12 cellular contexts compared by ENCODE assay signal in genomic region chr3:107810195-107811071, GRCh38.
DNase-seq lines count a peak whose midpoint lies in the region; ATAC-seq, FAIRE-seq and TF ChIP-seq lines count a peak whose summit lies in the region.
"Had no signal": no experiment of that assay in that cellular context is flagged by ENCODE, and none has a peak within 500 bp of the region (broad histone marks: within the 10 kb centered on the region; RNA-seq: fewer than 3 reads in every experiment).

No MANE protein-coding gene starts in this region.

- CTCF ChIA-PET in activated CD4-positive, alpha-beta T cell treated with anti-CD3 and anti-CD28 coated beads for 36 hours (lab: Charles Lee), result interaction anchor here (0.8 kb wide), 1 partner anchor 59 kb away, joined by 4 read pairs; no protein-coding TSS in a partner anchor

- peaks cover 7% of the 10 kb centered on the region for H3K36me3 ChIP-seq in astrocyte (ENCODE audit: insufficient read depth, low read length)

- no peak for DNase-seq in activated CD4-positive, alpha-beta T cell treated with anti-CD3 and anti-CD28 coated beads for 36 hours
- no peak for DNase-seq in activated CD4-positive, alpha-beta T cell treated with anti-CD3 and anti-CD28 coated beads, Interleukin-2, amount 50 U/mL, for 48 hours
- DNase-seq in HT-29 (ENCODE audit: low spot score) (peak; percentile 74), astrocyte (ENCODE audit: low read depth) (no peak), SHP77 treated with DMSO at 0.1 percent for 48 hours (lab: John Stamatoyannopoulos, UW) (no peak), HK-2 (ENCODE audit: unreplicated experiment) (no peak)
- no peak for DNase-seq in stimulated activated naive B cell treated with anti-CD40 and anti-IgM and Interleukin-4, amounts not matched to agents 10 μg/mL and 1 μg/mL and 100 μg/mL, for 72 hours
- no peak for DNase-seq in stimulated activated CD4-positive, alpha-beta T cell treated with anti-CD3 and anti-CD28 coated beads, Interleukin-4, amount 100 ng/mL, for 4 hours
- DNase-seq: stimulated activated CD4-positive, alpha-beta T cell treated with anti-CD3 and anti-CD28 coated beads, Interleukin-2, amount 100 ng/mL, for 24 hours had no signal

- no peak overlapping the region for H3K27ac ChIP-seq in astrocyte (ENCODE audit: low read depth, low read length)
- H3K27ac ChIP-seq: A549, cardiac muscle cell had no signal

- peaks cover 5% of the 10 kb centered on the region for H3K4me1 ChIP-seq in astrocyte (ENCODE audit: insufficient read depth, low read length)
- H3K4me1 ChIP-seq: A549 had no signal

- H3K79me2 ChIP-seq in astrocyte (ENCODE audit: insufficient read depth, low read length), result no peaks in the 10 kb centered on the region

- no peaks in the 10 kb centered on the region for H3K9me3 ChIP-seq in astrocyte (ENCODE audit: insufficient read depth, low read depth, low read length)
- H3K9me3 ChIP-seq: A549 had no signal

- no peak overlapping the region for H3K4me3 Mint-ChIP-seq in activated CD4-positive, alpha-beta T cell treated with anti-CD3 and anti-CD28 coated beads for 36 hours
- H3K4me3 Mint-ChIP-seq in astrocyte (ENCODE audit: unreplicated experiment), result no peak overlapping the region
- H3K4me3 Mint-ChIP-seq in stimulated activated naive B cell treated with anti-CD40 and anti-IgM and Interleukin-4, amounts not matched to agents 10 μg/mL and 1 μg/mL and 100 μg/mL, for 72 hours, result peak overlapping the region in 1 of 2 donors; percentile 25

- no peak overlapping the region for H2AFZ ChIP-seq in astrocyte (ENCODE audit: low read depth, low read length)

- intact Hi-C loops in activated CD4-positive, alpha-beta T cell treated with anti-CD3 and anti-CD28 coated beads for 36 hours (cut with DNase I, micrococcal nuclease), result no loop called here

- peaks cover 8% of the 10 kb centered on the region for H3K36me3 Mint-ChIP-seq in activated CD4-positive, alpha-beta T cell treated with anti-CD3 and anti-CD28 coated beads for 36 hours (ENCODE audit: low read depth)
- peaks cover 6% of the 10 kb centered on the region for H3K36me3 Mint-ChIP-seq in astrocyte (ENCODE audit: low read depth, unreplicated experiment)
- H3K36me3 Mint-ChIP-seq in stimulated activated naive B cell treated with anti-CD40 and anti-IgM and Interleukin-4, amounts not matched to agents 10 μg/mL and 1 μg/mL and 100 μg/mL, for 72 hours, result peaks cover 12 to 19% of the 10 kb centered on the region in 2 donors

- peak overlapping the region; percentile 3 for H3K27ac Mint-ChIP-seq in activated CD4-positive, alpha-beta T cell treated with anti-CD3 and anti-CD28 coated beads for 36 hours
- H3K27ac Mint-ChIP-seq in astrocyte (ENCODE audit: unreplicated experiment), result no peak overlapping the region
- peak overlapping the region; percentile 56 for H3K27ac Mint-ChIP-seq in stimulated activated naive B cell treated with anti-CD40 and anti-IgM and Interleukin-4, amounts not matched to agents 10 μg/mL and 1 μg/mL and 100 μg/mL, for 72 hours

- ATAC-seq in activated CD4-positive, alpha-beta T cell treated with anti-CD3 and anti-CD28 coated beads for 36 hours, result no peak
- peak; percentile 71 to 81 for ATAC-seq in stimulated activated naive B cell treated with anti-CD40 and anti-IgM and Interleukin-4, amounts not matched to agents 10 μg/mL and 1 μg/mL and 100 μg/mL, for 72 hours (replicated peaks)
- ATAC-seq: A549 had no signal

- H3K4me2 ChIP-seq in astrocyte (ENCODE audit: low read length), result peak overlapping the region; percentile 32
- H3K4me2 ChIP-seq: A549 had no signal

- no peak for TF ChIP-seq CTCF in astrocyte (IDR thresholded peaks at IDR 0.05; ENCODE audit: insufficient read depth, low read depth, low read length)

- POLR2A ChIA-PET in activated CD4-positive, alpha-beta T cell treated with anti-CD3 and anti-CD28 coated beads for 36 hours (lab: Charles Lee), result no interaction called here

- no peaks in the 10 kb centered on the region for H3K27me3 Mint-ChIP-seq in activated CD4-positive, alpha-beta T cell treated with anti-CD3 and anti-CD28 coated beads for 36 hours
- no peaks in the 10 kb centered on the region for H3K27me3 Mint-ChIP-seq in astrocyte (ENCODE audit: low read depth, unreplicated experiment)
- H3K27me3 Mint-ChIP-seq in stimulated activated naive B cell treated with anti-CD40 and anti-IgM and Interleukin-4, amounts not matched to agents 10 μg/mL and 1 μg/mL and 100 μg/mL, for 72 hours, result no peaks in the 10 kb centered on the region

- H3K27me3 ChIP-seq in astrocyte (ENCODE audit: insufficient read depth, low read length), result no peaks in the 10 kb centered on the region
- H3K27me3 ChIP-seq: cardiac muscle cell had no signal

- H3K4me3 ChIP-seq in astrocyte (ENCODE audit: insufficient read depth, low read depth, low read length), result no peak overlapping the region
- H3K4me3 ChIP-seq: A549, cardiac muscle cell had no signal

- peaks cover 7% of the 10 kb centered on the region for H3K4me1 Mint-ChIP-seq in activated CD4-positive, alpha-beta T cell treated with anti-CD3 and anti-CD28 coated beads for 36 hours
- peaks cover 19% of the 10 kb centered on the region for H3K4me1 Mint-ChIP-seq in astrocyte (ENCODE audit: low read depth, unreplicated experiment)
- H3K4me1 Mint-ChIP-seq in stimulated activated naive B cell treated with anti-CD40 and anti-IgM and Interleukin-4, amounts not matched to agents 10 μg/mL and 1 μg/mL and 100 μg/mL, for 72 hours, result peaks cover 9 to 14% of the 10 kb centered on the region in 2 donors

- H3K9ac ChIP-seq in astrocyte (ENCODE audit: low read length), result no peak overlapping the region

- H4K20me1 ChIP-seq in astrocyte (ENCODE audit: insufficient read depth, low read length), result no peaks in the 10 kb centered on the region

- FAIRE-seq in astrocyte (lab: Jason Lieb, UNC), result no peak
- FAIRE-seq: A549, keratinocyte had no signal

- no peaks in the 10 kb centered on the region for H3K9me3 Mint-ChIP-seq in activated CD4-positive, alpha-beta T cell treated with anti-CD3 and anti-CD28 coated beads for 36 hours (ENCODE audit: low read depth)
- no peaks in the 10 kb centered on the region for H3K9me3 Mint-ChIP-seq in astrocyte (ENCODE audit: unreplicated experiment)
- no peaks in the 10 kb centered on the region for H3K9me3 Mint-ChIP-seq in stimulated activated naive B cell treated with anti-CD40 and anti-IgM and Interleukin-4, amounts not matched to agents 10 μg/mL and 1 μg/mL and 100 μg/mL, for 72 hours
